ENCODE assay signal across 8 cellular contexts in the genomic region with DNA sequence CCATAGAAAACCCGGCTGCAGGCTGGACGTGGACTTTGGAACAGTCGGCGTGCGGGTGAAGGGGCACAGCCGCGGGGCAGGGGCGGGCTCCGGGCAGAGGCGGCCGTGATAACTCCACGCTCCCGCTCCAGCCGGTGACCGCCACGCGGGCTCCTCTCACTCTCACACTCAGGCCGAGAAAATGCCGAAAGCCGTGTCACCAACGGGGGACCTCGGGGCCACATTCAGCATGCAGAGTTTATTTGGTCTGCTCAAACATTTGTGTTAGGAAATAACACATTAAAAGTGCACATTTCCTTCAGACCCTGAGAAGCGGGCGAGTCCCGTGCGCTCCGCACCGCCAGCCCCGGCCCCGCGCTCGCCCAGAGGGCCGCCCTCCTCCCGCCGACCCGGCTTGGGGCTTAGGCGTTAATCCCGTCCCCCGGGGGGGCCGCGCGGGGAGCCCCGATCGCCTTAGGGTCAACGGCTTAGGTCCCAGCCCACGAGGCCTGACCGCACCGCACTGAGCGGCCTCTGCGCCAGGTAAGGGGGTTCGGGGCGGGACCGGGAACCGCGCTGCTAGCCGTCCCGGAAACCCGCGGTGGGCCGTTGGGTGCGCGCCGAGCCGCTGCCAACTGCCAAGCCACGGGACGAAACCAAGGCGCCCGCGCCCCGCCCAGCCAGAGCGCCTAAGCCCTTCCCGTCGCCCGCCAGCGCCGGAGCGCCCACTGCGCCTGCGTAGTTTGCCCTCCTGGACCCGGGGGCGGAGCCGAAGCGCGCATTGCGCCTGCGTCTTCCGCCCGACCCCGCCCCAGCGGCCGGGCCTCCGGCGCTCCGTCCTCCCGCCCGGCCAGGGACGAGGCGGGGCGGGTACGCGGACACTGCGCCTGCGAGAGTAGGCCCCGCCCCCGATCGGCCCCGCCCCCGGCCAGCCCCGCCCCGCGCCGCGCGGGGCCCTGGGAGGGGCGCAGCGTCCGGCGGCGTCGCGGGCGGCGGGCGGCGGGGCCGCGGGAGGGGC. TPM values are rescaled to one million over a fixed set of nuclear protein-coding genes. Genes with fewer than 3 reads are reported as not detected.
DNase-seq lines count a peak whose midpoint lies in the region; ATAC-seq, FAIRE-seq and TF ChIP-seq lines count a peak whose summit lies in the region.

A gene with protein sequence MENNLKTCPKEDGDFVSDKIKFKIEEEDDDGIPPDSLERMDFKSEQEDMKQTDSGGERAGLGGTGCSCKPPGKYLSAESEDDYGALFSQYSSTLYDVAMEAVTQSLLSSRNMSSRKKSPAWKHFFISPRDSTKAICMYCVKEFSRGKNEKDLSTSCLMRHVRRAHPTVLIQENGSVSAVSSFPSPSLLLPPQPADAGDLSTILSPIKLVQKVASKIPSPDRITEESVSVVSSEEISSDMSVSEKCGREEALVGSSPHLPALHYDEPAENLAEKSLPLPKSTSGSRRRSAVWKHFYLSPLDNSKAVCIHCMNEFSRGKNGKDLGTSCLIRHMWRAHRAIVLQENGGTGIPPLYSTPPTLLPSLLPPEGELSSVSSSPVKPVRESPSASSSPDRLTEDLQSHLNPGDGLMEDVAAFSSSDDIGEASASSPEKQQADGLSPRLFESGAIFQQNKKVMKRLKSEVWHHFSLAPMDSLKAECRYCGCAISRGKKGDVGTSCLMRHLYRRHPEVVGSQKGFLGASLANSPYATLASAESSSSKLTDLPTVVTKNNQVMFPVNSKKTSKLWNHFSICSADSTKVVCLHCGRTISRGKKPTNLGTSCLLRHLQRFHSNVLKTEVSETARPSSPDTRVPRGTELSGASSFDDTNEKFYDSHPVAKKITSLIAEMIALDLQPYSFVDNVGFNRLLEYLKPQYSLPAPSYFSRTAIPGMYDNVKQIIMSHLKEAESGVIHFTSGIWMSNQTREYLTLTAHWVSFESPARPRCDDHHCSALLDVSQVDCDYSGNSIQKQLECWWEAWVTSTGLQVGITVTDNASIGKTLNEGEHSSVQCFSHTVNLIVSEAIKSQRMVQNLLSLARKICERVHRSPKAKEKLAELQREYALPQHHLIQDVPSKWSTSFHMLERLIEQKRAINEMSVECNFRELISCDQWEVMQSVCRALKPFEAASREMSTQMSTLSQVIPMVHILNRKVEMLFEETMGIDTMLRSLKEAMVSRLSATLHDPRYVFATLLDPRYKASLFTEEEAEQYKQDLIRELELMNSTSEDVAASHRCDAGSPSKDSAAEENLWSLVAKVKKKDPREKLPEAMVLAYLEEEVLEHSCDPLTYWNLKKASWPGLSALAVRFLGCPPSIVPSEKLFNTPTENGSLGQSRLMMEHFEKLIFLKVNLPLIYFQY (plus strand): TSS at position 947 of the 997 bp plus-strand sequence. CDS start 29,819 bp downstream, outside the sequence.

- H3K4me2 ChIP-seq in HepG2 (ENCODE audit: low read depth, low read length) = peak within 1 kb of the TSS; percentile 94

- peak within 1 kb of the TSS; percentile 90 to 94 (median 93) for H3K27ac Mint-ChIP-seq in CD4-positive, CD25-positive, alpha-beta regulatory T cell
- peak within 1 kb of the TSS; percentile 80 for H3K27ac Mint-ChIP-seq in activated CD4-positive, alpha-beta memory T cell treated with anti-CD3 and anti-CD28 coated beads for 36 hours

- no peak within 1 kb of the TSS for H2AFZ ChIP-seq in HepG2 (ENCODE audit: low read length)

- no peak for TF ChIP-seq CTCF in HepG2 (CRISPR knock-in tag; IDR thresholded peaks at IDR 0.05)

- peaks cover 19 to 57% (median 37%) of the 10 kb centered on the region in 4 donors for H3K4me1 Mint-ChIP-seq in CD4-positive, CD25-positive, alpha-beta regulatory T cell
- peaks cover 36% of the 10 kb centered on the region for H3K4me1 Mint-ChIP-seq in activated CD4-positive, alpha-beta memory T cell treated with anti-CD3 and anti-CD28 coated beads for 36 hours (ENCODE audit: low read depth)

- peak; percentile 77 to 85 for TF ChIP-seq POLR2A in HepG2 (IDR thresholded peaks at IDR 0.05; ENCODE audit: insufficient read depth in 1 of 2, low read depth in 2 of 2, low read length in 2 of 2)

- H3K4me3 ChIP-seq in CD4-positive, CD25-positive, alpha-beta regulatory T cell (ENCODE audit: low read depth, low read length) = peak within 1 kb of the TSS; percentile 84
- peak within 1 kb of the TSS; percentile 86 to 97 (median 87) for H3K4me3 ChIP-seq in HepG2 (replicated peaks in 1 of 3; ENCODE audit: insufficient read depth in 1 of 3, low read depth in 2 of 3, low read length in 3 of 3)

- H3K27me3 ChIP-seq in CD4-positive, CD25-positive, alpha-beta regulatory T cell (ENCODE audit: control insufficient read depth, insufficient read depth, low read length) = no peaks in the 10 kb centered on the region
- H3K27me3 ChIP-seq in HepG2 (ENCODE audit: control insufficient read depth in 1 of 2, insufficient read depth in 2 of 2, low read length in 2 of 2) = peaks cover 7 to 19% of the 10 kb centered on the region in 2 experiments

- TF ChIP-seq EP300 in HepG2 (IDR thresholded peaks at IDR 0.05; ENCODE audit: low read depth in 2 of 2, low read length in 2 of 2) (no peak), HepG2 (CRISPR knock-in tag; IDR thresholded peaks at IDR 0.05; ENCODE audit: borderline replicate concordance) (no peak)

- H3K4me1 ChIP-seq in CD4-positive, CD25-positive, alpha-beta regulatory T cell (ENCODE audit: control insufficient read depth, insufficient read depth, low read length, poor library complexity, severe bottlenecking) = peaks cover 62% of the 10 kb centered on the region
- H3K4me1 ChIP-seq in HepG2 (ENCODE audit: insufficient read depth, low read length) = peaks cover 69% of the 10 kb centered on the region

- DNase-seq in CD4-positive, CD25-positive, alpha-beta regulatory T cell = peak; percentile 96 to 98 (median 97)
- DNase-seq in NCI-H82 treated with DMSO at 0.1 percent for 48 hours (lab: John Stamatoyannopoulos, UW; ENCODE audit: unreplicated experiment) (peak; percentile 76), dermis microvascular lymphatic vessel endothelial cell (ENCODE audit: low read depth in 2 of 2) (peak; percentile 89 to 97), HepG2 (ENCODE audit: low spot score) (peak; percentile 90)
- peak; percentile 99 for DNase-seq in activated CD4-positive, alpha-beta memory T cell treated with anti-CD3 and anti-CD28 coated beads for 36 hours
- DNase-seq in stimulated activated CD4-positive, alpha-beta T cell treated with anti-CD3 and anti-CD28 coated beads, Interleukin-2, amount 100 ng/mL, for 48 hours = peak; percentile 99 to 100

- H3K79me2 ChIP-seq in HepG2 (ENCODE audit: insufficient read depth, low read length) = peaks cover 37% of the 10 kb centered on the region

- H3K9me3 Mint-ChIP-seq in CD4-positive, CD25-positive, alpha-beta regulatory T cell = peaks cover 0 to 2% (median 0%) of the 10 kb centered on the region in 7 donors
- H3K9me3 Mint-ChIP-seq in activated CD4-positive, alpha-beta memory T cell treated with anti-CD3 and anti-CD28 coated beads for 36 hours = no peaks in the 10 kb centered on the region

- TF ChIP-seq RAD21 in HepG2 (CRISPR knock-in tag; IDR thresholded peaks at IDR 0.05) = peak; percentile 53

- peak; percentile 81 to 83 for ATAC-seq in CD4-positive, CD25-positive, alpha-beta regulatory T cell (ENCODE audit: low read depth in 2 of 2)
- ATAC-seq in GM19438 (IDR thresholded peaks at IDR 0.05; ENCODE audit: low read depth, unreplicated experiment) (peak; percentile 59), HG03571 (IDR thresholded peaks at IDR 0.05; ENCODE audit: unreplicated experiment) (peak; percentile 72), HepG2 (peak; percentile 74)

- peak; percentile 53 for FAIRE-seq in HepG2 (lab: Jason Lieb, UNC)

- H3K9me3 ChIP-seq in CD4-positive, CD25-positive, alpha-beta regulatory T cell (ENCODE audit: control insufficient read depth in 2 of 2, low read length in 2 of 2) = no peaks in the 10 kb centered on the region
- H3K9me3 ChIP-seq in HepG2 (ENCODE audit: low read length) = no peaks in the 10 kb centered on the region

- POLR2A ChIA-PET in activated CD4-positive, alpha-beta memory T cell treated with anti-CD3 and anti-CD28 coated beads for 36 hours (lab: Charles Lee) = interaction anchor here (1.6 kb wide), 1 partner anchor 14 kb away, joined by 9 read pairs; no protein-coding TSS in a partner anchor
- POLR2A ChIA-PET in HepG2 (lab: Yijun Ruan, JAX) = interaction anchor here (1.0 to 1.6 kb wide), 4 partner anchors 15 to 289 kb away, joined by 3 to 6 read pairs (median 4); no protein-coding TSS in a partner anchor

- peak within 1 kb of the TSS; percentile 98 for H3K9ac ChIP-seq in HepG2 (ENCODE audit: insufficient read depth, low read depth, low read length)

- CTCF ChIA-PET in activated CD4-positive, alpha-beta memory T cell treated with anti-CD3 and anti-CD28 coated beads for 36 hours (lab: Charles Lee) = no interaction called here
- CTCF ChIA-PET in HepG2 (lab: Yijun Ruan, JAX; ENCODE audit: low intra/inter-chr PET ratio, low total read pairs) = no interaction called here

- H3K27me3 Mint-ChIP-seq in CD4-positive, CD25-positive, alpha-beta regulatory T cell = peaks cover 16% of the 10 kb centered on the region
- H3K27me3 Mint-ChIP-seq in activated CD4-positive, alpha-beta memory T cell treated with anti-CD3 and anti-CD28 coated beads for 36 hours = peaks cover 3% of the 10 kb centered on the region

- BruUV-seq in HepG2 (replicated peaks; lab: Mats Ljungman, UMichigan) = TSS peak; percentile 97

- intact Hi-C loops in activated CD4-positive, alpha-beta memory T cell treated with anti-CD3 and anti-CD28 coated beads for 36 hours (cut with micrococcal nuclease) = loop anchor here (1.0 to 5.0 kb wide), 4 partner anchors 14 to 109 kb away; a partner anchor contains a TSS
- intact Hi-C loops in HepG2 (cut with micrococcal nuclease; ENCODE audit: unreplicated experiment) = loop anchor here (1.0 kb wide), 1 partner anchor 65 kb away; a partner anchor contains a TSS

- peak within 1 kb of the TSS; percentile 83 for H3K27ac ChIP-seq in CD4-positive, CD25-positive, alpha-beta regulatory T cell (ENCODE audit: insufficient read depth, low read length, poor library complexity, severe bottlenecking)
- peak within 1 kb of the TSS; percentile 99 for H3K27ac ChIP-seq in HepG2 (ENCODE audit: extremely low read length, insufficient read depth, low read length)

- H3K4me3 Mint-ChIP-seq in CD4-positive, CD25-positive, alpha-beta regulatory T cell = peak within 1 kb of the TSS; percentile 95 to 99 (median 96)
- H3K4me3 Mint-ChIP-seq in activated CD4-positive, alpha-beta memory T cell treated with anti-CD3 and anti-CD28 coated beads for 36 hours = peak within 1 kb of the TSS; percentile 86

- peaks cover 3% of the 10 kb centered on the region for H3K36me3 Mint-ChIP-seq in CD4-positive, CD25-positive, alpha-beta regulatory T cell
- H3K36me3 Mint-ChIP-seq in activated CD4-positive, alpha-beta memory T cell treated with anti-CD3 and anti-CD28 coated beads for 36 hours = peaks cover 3% of the 10 kb centered on the region

- no peaks in the 10 kb centered on the region for H3K36me3 ChIP-seq in CD4-positive, CD25-positive, alpha-beta regulatory T cell (ENCODE audit: control insufficient read depth, insufficient read depth, low read length)
- H3K36me3 ChIP-seq in HepG2 (replicated peaks in 1 of 2; ENCODE audit: control insufficient read depth in 1 of 2, insufficient read depth in 2 of 2, low read length in 2 of 2) = no peaks in the 10 kb centered on the region

- 0% methylated on average over 29 of the region's 127 CpGs for WGBS in HepG2 (ENCODE audit: low lambda C conversion rate)

- H4K20me1 ChIP-seq in HepG2 (ENCODE audit: insufficient read depth, low read length) = peaks cover 32% of the 10 kb centered on the region

- in situ Hi-C loops in HepG2 (cut with HindIII; ENCODE audit: extremely low pct_ligation_motif_present, low pct_unique_long_range_greater_than_20kb) = no loop called here

RNA-seq across cellular contexts. Expression of the gene that starts here (rescaled TPM):
- 17.1 TPM for total RNA-seq in CD4-positive, CD25-positive, alpha-beta regulatory T cell
- polyA plus RNA-seq in CD4-positive, CD25-positive, alpha-beta regulatory T cell = 1 to 10 TPM; 6.1 to 7.4 (median 6.9) TPM
- total RNA-seq in activated CD4-positive, alpha-beta memory T cell treated with anti-CD3 and anti-CD28 coated beads for 36 hours = 10 to 100 TPM; 18.4 TPM
- total RNA-seq in dermis microvascular lymphatic vessel endothelial cell (11.0 and 16.4 TPM in 2 replicates), HepG2 (2016; rRNA removed; fragmentation: Illumina TruSeq; extraction: Trizol) (9.6 and 11.9 TPM in 2 replicates)
- total RNA-seq in HepG2 (2016; cell fraction: cytosol; rRNA removed; fragmentation: Illumina TruSeq; extraction: Trizol; ENCODE audit: low read depth) = 0.91 and 1.3 TPM in 2 replicates
- total RNA-seq in HepG2 (2016; cell fraction: insoluble cytoplasmic fraction; rRNA removed; fragmentation: Illumina TruSeq; extraction: Trizol) = 9.6 and 9.7 TPM in 2 replicates
- 5.5 TPM in 2 replicates for total RNA-seq in HepG2 (2016; cell fraction: membrane; rRNA removed; fragmentation: Illumina TruSeq; extraction: Trizol)
- total RNA-seq in HepG2 (2016; cell fraction: nucleus; rRNA removed; fragmentation: Illumina TruSeq; extraction: Trizol) = 8.0 and 9.8 TPM in 2 replicates
- polyA plus RNA-seq in HepG2 (2011; rRNA removed) = 5.4 and 6.0 TPM in 2 replicates
- polyA plus RNA-seq in HepG2 (2011; cell fraction: cytosol; rRNA removed) = 4.8 and 5.6 TPM in 2 replicates
- 9.9 and 11.1 TPM in 2 replicates for polyA plus RNA-seq in HepG2 (2011; cell fraction: nucleus; rRNA removed)
- polyA plus RNA-seq in HepG2 (2012) = 9.9 and 11.2 TPM in 2 replicates
- polyA plus RNA-seq in HepG2 (2016; cell fraction: cytosol; fragmentation: Illumina TruSeq; extraction: Trizol; ENCODE audit: low read depth) = 0.43 and 0.49 TPM in 2 replicates
- polyA plus RNA-seq in HepG2 (2016; cell fraction: insoluble cytoplasmic fraction; fragmentation: Illumina TruSeq; extraction: Trizol; ENCODE audit: low read depth) = 9.0 and 10.5 TPM in 2 replicates
- polyA plus RNA-seq in HepG2 (2016; cell fraction: membrane; fragmentation: Illumina TruSeq; extraction: Trizol; ENCODE audit: low read depth) = 2.4 and 2.7 TPM in 2 replicates
- polyA plus RNA-seq in HepG2 (2016; cell fraction: nucleus; fragmentation: Illumina TruSeq; extraction: Trizol; ENCODE audit: insufficient read depth, low read depth) = 13.2 and 13.5 TPM in 2 replicates
- polyA minus RNA-seq in HepG2 (2011; rRNA and poly(A)+ RNA removed; ENCODE audit: low replicate concordance) = 7.8 and 12.8 TPM in 2 replicates
- polyA minus RNA-seq in HepG2 (2011; cell fraction: cytosol; rRNA and poly(A)+ RNA removed) = 8.8 and 10.3 TPM in 2 replicates
- 12.1 and 13.2 TPM in 2 replicates for polyA minus RNA-seq in HepG2 (2011; cell fraction: nucleus; rRNA and poly(A)+ RNA removed)

Comparison
In these comparisons a context has a peak if more than half of its experiments do, and no peak if none do; other contexts are left out.
1. Peak in every context shown above with its lines: DNase-seq, ATAC-seq, H3K4me3 ChIP-seq and H3K27ac ChIP-seq.